In genomic region chr20:44034965-44035635, GRCh38 we compare ENCODE assay signal across 14 cellular contexts.
A peak's percentile ranks its signal among the peaks of the same experiment; 100 is the strongest.
DNase-seq lines count a peak whose midpoint lies in the region; ATAC-seq and TF ChIP-seq lines count a peak whose summit lies in the region.
"Had no signal": no experiment of that assay in that cellular context is flagged by ENCODE, and none has a peak within 500 bp of the region (broad histone marks: within the 10 kb centered on the region; RNA-seq: fewer than 3 reads in every experiment).

No MANE protein-coding gene starts in this region.

- peaks cover 20 to 27% of the 10 kb centered on the region in 2 donors for H3K27me3 Mint-ChIP-seq in CD8-positive, alpha-beta memory T cell

- WGBS in sigmoid colon, 2 donors = 75 to 81% methylated on average over 12 of the region's 12 CpGs
- 86% methylated on average over 12 of the region's 12 CpGs for WGBS in hepatocyte (ENCODE audit: low lambda C conversion rate, missing lambda C conversion rate)

- DNase-seq in right atrium auricular region (ENCODE audit: low spot score) (peak; percentile 34), left ventricle myocardium superior (no peak), left lobe of liver (ENCODE audit: low spot score) (peak; percentile 21), sigmoid colon (peak; percentile 46), Kasumi-1 (lab: John Stamatoyannopoulos, UW) (no peak), hepatocyte (ENCODE audit: low spot score) (no peak)
- no peak for DNase-seq in stimulated activated naive CD4-positive, alpha-beta T cell (lab: John Stamatoyannopoulos, UW)
- DNase-seq in CD8-positive, alpha-beta memory T cell = no peak
- DNase-seq: H7, NCI-H187 treated with DMSO at 0.1 percent for 48 hours, NCI-H446, NCI-H774 had no signal

- H3K36me3 ChIP-seq in right atrium auricular region = no peaks in the 10 kb centered on the region
- no peaks in the 10 kb centered on the region for H3K36me3 ChIP-seq in sigmoid colon
- H3K36me3 ChIP-seq in CD8-positive, alpha-beta memory T cell (ENCODE audit: insufficient read depth, low read length) = no peaks in the 10 kb centered on the region
- H3K36me3 ChIP-seq in hepatocyte (replicated peaks; ENCODE audit: insufficient read depth, low read depth) = no peaks in the 10 kb centered on the region
- H3K36me3 ChIP-seq: Peyer's patch had no signal

- H3K4me2 ChIP-seq in hepatocyte = no peak overlapping the region

- no peaks in the 10 kb centered on the region for H3K9me2 ChIP-seq in hepatocyte (replicated peaks; ENCODE audit: insufficient read depth)

- H4K20me1 ChIP-seq in hepatocyte (ENCODE audit: insufficient read depth, poor library complexity, severe bottlenecking) = no peaks in the 10 kb centered on the region

- H3K9me3 ChIP-seq in right atrium auricular region (no peaks in the 10 kb centered on the region), sigmoid colon (no peaks in the 10 kb centered on the region), hepatocyte (ENCODE audit: low read depth) (no peaks in the 10 kb centered on the region)
- no peaks in the 10 kb centered on the region for H3K9me3 ChIP-seq in CD8-positive, alpha-beta memory T cell (ENCODE audit: low read length)
- H3K9me3 ChIP-seq: Peyer's patch had no signal

- POLR2A ChIA-PET in CD8-positive, alpha-beta memory T cell (lab: Charles Lee) = no interaction called here

- no peaks in the 10 kb centered on the region for H3K79me2 ChIP-seq in hepatocyte

- ATAC-seq in left ventricle myocardium superior (no peak), left lobe of liver (no peak)
- ATAC-seq: GM12878 had no signal

- CTCF ChIA-PET in CD8-positive, alpha-beta memory T cell (lab: Charles Lee) = no interaction called here

- H3K27me3 ChIP-seq in right atrium auricular region (no peaks in the 10 kb centered on the region), sigmoid colon (peaks cover 0 to 25% (median 0%) of the 10 kb centered on the region in 3 donors), hepatocyte (no peaks in the 10 kb centered on the region)
- no peaks in the 10 kb centered on the region for H3K27me3 ChIP-seq in CD8-positive, alpha-beta memory T cell (ENCODE audit: insufficient read depth, low read length, poor library complexity, severe bottlenecking)
- H3K27me3 ChIP-seq: Peyer's patch had no signal

- no peak overlapping the region for H3K4me3 Mint-ChIP-seq in CD8-positive, alpha-beta memory T cell

- H3K36me3 Mint-ChIP-seq in CD8-positive, alpha-beta memory T cell = no peaks in the 10 kb centered on the region

- TF ChIP-seq CTCF in right atrium auricular region (IDR thresholded peaks at IDR 0.05) (no peak), sigmoid colon (IDR thresholded peaks at IDR 0.05) (no peak), hepatocyte (IDR thresholded peaks at IDR 0.05; ENCODE audit: poor library complexity) (no peak)

- H3K27ac ChIP-seq in right atrium auricular region (no peak overlapping the region), sigmoid colon (no peak overlapping the region), hepatocyte (no peak overlapping the region)
- H3K27ac ChIP-seq in CD8-positive, alpha-beta memory T cell (ENCODE audit: low read depth, low read length) = no peak overlapping the region
- H3K27ac ChIP-seq: Peyer's patch had no signal

- TF ChIP-seq POLR2A in sigmoid colon (IDR thresholded peaks at IDR 0.05) = no peak

- no peak overlapping the region for H3K4me3 ChIP-seq in right atrium auricular region
- no peak overlapping the region for H3K4me3 ChIP-seq in sigmoid colon
- H3K4me3 ChIP-seq in CD8-positive, alpha-beta memory T cell (ENCODE audit: low read length) = no peak overlapping the region
- no peak overlapping the region for H3K4me3 ChIP-seq in hepatocyte
- H3K4me3 ChIP-seq: GM12878, Peyer's patch had no signal

- intact Hi-C loops in left ventricle myocardium superior (cut with micrococcal nuclease) = no loop called here
- intact Hi-C loops in sigmoid colon (cut with DNase I) = no loop called here

- no peak for TF ChIP-seq EP300 in sigmoid colon (IDR thresholded peaks at IDR 0.05)

- peaks cover 0 to 6% of the 10 kb centered on the region in 2 donors for H3K4me1 ChIP-seq in right atrium auricular region
- H3K4me1 ChIP-seq in sigmoid colon = no peaks in the 10 kb centered on the region
- peaks cover 4% of the 10 kb centered on the region for H3K4me1 ChIP-seq in CD8-positive, alpha-beta memory T cell (ENCODE audit: insufficient read depth, low read length)
- H3K4me1 ChIP-seq in hepatocyte (ENCODE audit: insufficient read depth) = no peaks in the 10 kb centered on the region
- H3K4me1 ChIP-seq: Peyer's patch had no signal

- H3K4me1 Mint-ChIP-seq in CD8-positive, alpha-beta memory T cell = peaks cover 13 to 33% (median 32%) of the 10 kb centered on the region in 3 donors

- no peak overlapping the region for H2AFZ ChIP-seq in hepatocyte

- no peaks in the 10 kb centered on the region for H3K9me3 Mint-ChIP-seq in CD8-positive, alpha-beta memory T cell

- H3K27ac Mint-ChIP-seq in CD8-positive, alpha-beta memory T cell = no peak overlapping the region

Comparison
In these comparisons a context has a peak if more than half of its experiments do, and no peak if none do; other contexts are left out.
1. DNase-seq: peak in right atrium auricular region (single experiment), left lobe of liver (single experiment) and sigmoid colon (single experiment); none in left ventricle myocardium superior (single experiment), stimulated activated naive CD4-positive, alpha-beta T cell (0 of 6), CD8-positive, alpha-beta memory T cell (0 of 5), Kasumi-1 (0 of 2) and hepatocyte (single experiment).